ENCODE assay signal across 15 cellular contexts in the genomic region with DNA sequence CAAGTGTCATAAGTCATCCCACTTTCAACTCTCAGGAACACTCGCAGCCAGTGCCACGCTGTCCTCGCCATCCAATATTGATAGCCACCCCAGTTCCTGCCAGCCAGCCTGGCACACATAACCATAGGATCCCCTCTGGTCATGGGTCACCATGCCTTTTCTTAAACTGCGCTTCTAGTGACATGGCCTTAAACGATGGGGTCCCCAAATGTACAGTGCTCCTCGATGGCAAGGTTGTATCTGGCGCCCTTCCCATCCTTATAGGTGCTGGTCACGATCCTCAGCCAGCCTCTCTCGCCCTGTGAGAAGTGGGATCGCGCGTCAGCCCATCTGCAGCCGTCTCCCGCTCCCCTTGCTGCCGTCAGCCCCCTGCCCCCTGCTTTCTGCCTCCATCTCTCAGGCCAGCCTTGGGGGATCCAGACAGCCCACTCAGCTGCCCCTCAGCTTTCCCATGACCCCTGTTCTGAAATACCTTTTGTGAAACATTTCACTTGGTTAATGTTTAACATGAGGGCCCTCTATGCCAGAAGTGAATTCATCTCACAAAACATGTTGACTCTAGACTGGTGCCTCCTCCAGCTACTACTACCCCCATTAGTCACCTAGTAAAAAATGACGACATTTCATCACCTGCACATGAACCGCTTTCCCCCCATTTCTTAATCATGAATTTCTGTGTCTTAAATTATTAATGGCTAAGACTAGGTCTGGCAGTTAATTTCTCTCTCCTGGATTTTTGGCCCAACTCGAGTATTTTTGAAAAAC. TPM values are rescaled to one million over a fixed set of nuclear protein-coding genes. Genes with fewer than 3 reads are reported as not detected.
A peak's percentile ranks its signal among the peaks of the same experiment; 100 is the strongest.
DNase-seq lines count a peak whose midpoint lies in the region; ATAC-seq, FAIRE-seq and TF ChIP-seq lines count a peak whose summit lies in the region.
"Had no signal": no experiment of that assay in that cellular context is flagged by ENCODE, and none has a peak within 500 bp of the region (broad histone marks: within the 10 kb centered on the region; RNA-seq: fewer than 3 reads in every experiment).

No MANE protein-coding gene starts in this region.

- H3K79me2 ChIP-seq in smooth muscle cell (ENCODE audit: low read depth) = no peaks in the 10 kb centered on the region

- no peak for DNase-seq in activated naive CD4-positive, alpha-beta T cell treated with anti-CD3 and anti-CD28 coated beads, Interleukin-2, amount 50 U/mL, for 72 hours (ENCODE audit: low spot score in 2 of 2)
- no peak for DNase-seq in activated naive CD4-positive, alpha-beta T cell (lab: John Stamatoyannopoulos, UW)
- no peak for DNase-seq in T-helper 17 cell
- no peak for DNase-seq in kidney
- DNase-seq in stimulated activated effector memory CD8-positive, alpha-beta T cell treated with anti-CD3 and anti-CD28 coated beads, Interleukin-12 subunit alpha, Interleukin-12 subunit beta, amount 100 ng/mL, for 72 hours (ENCODE audit: low spot score in 2 of 2) = no peak
- no peak for DNase-seq in smooth muscle cell (lab: John Stamatoyannopoulos, UW; ENCODE audit: unreplicated experiment)
- DNase-seq in NCI-H1417 (lab: John Stamatoyannopoulos, UW) = no peak
- DNase-seq: cortex of kidney, NCI-H1105, NCI-H524 treated with DMSO at 0.1 percent for 48 hours, SIG-M5, sigmoid colon had no signal

- H3F3A ChIP-seq in smooth muscle cell (ENCODE audit: low read depth) = peaks cover 19% of the 10 kb centered on the region

- peak overlapping the region; percentile 36 to 40 for H3K27ac Mint-ChIP-seq in activated naive CD4-positive, alpha-beta T cell treated with anti-CD3 and anti-CD28 coated beads, Interleukin-2, amount 50 U/mL, for 72 hours
- peak overlapping the region; percentile 84 for H3K27ac Mint-ChIP-seq in T-helper 17 cell
- peak overlapping the region; percentile 30 for H3K27ac Mint-ChIP-seq in stimulated activated effector memory CD8-positive, alpha-beta T cell treated with anti-CD3 and anti-CD28 coated beads, Interleukin-12 subunit alpha, Interleukin-12 subunit beta, amount 100 ng/mL, for 72 hours
- H3K27ac Mint-ChIP-seq: activated naive CD8-positive, alpha-beta T cell had no signal

- no peaks in the 10 kb centered on the region for H3K27me3 Mint-ChIP-seq in T-helper 17 cell
- H3K27me3 Mint-ChIP-seq: activated naive CD8-positive, alpha-beta T cell had no signal

- peaks cover 2% of the 10 kb centered on the region for H3K4me1 Mint-ChIP-seq in T-helper 17 cell
- peaks cover 8% of the 10 kb centered on the region for H3K4me1 Mint-ChIP-seq in stimulated activated effector memory CD8-positive, alpha-beta T cell treated with anti-CD3 and anti-CD28 coated beads, Interleukin-12 subunit alpha, Interleukin-12 subunit beta, amount 100 ng/mL, for 72 hours

- H3K36me3 ChIP-seq in kidney (ENCODE audit: control insufficient read depth in 1 of 2, insufficient read depth in 2 of 2, low read length in 2 of 2) = peaks cover 42 to 60% of the 10 kb centered on the region in 2 donors
- H3K36me3 ChIP-seq in smooth muscle cell (ENCODE audit: low read depth) = peaks cover 17% of the 10 kb centered on the region

- intact Hi-C loops in kidney (cut with DNase I) = no loop called here

- no peaks in the 10 kb centered on the region for H3K9me3 Mint-ChIP-seq in activated naive CD4-positive, alpha-beta T cell treated with anti-CD3 and anti-CD28 coated beads, Interleukin-2, amount 50 U/mL, for 72 hours
- no peaks in the 10 kb centered on the region for H3K9me3 Mint-ChIP-seq in stimulated activated effector memory CD8-positive, alpha-beta T cell treated with anti-CD3 and anti-CD28 coated beads, Interleukin-12 subunit alpha, Interleukin-12 subunit beta, amount 100 ng/mL, for 72 hours

- WGBS in smooth muscle cell (ENCODE audit: low lambda C conversion rate) = 97% methylated on average over 18 of the region's 18 CpGs

- H3K9ac ChIP-seq in kidney (ENCODE audit: low read length in 2 of 2) = no peak overlapping the region
- H3K9ac ChIP-seq in smooth muscle cell (ENCODE audit: low read depth) = no peak overlapping the region

- H3K4me3 ChIP-seq in kidney (ENCODE audit: low read length in 2 of 2) (no peak overlapping the region), smooth muscle cell (no peak overlapping the region)
- H3K4me3 ChIP-seq: sigmoid colon had no signal

- H3K9me3 ChIP-seq in T-helper 17 cell (ENCODE audit: control insufficient read depth, low read length, poor library complexity, severe bottlenecking) (no peaks in the 10 kb centered on the region), kidney (ENCODE audit: control insufficient read depth in 1 of 2, low read length in 2 of 2) (no peaks in the 10 kb centered on the region), smooth muscle cell (replicated peaks; ENCODE audit: low read depth) (no peaks in the 10 kb centered on the region)
- H3K9me3 ChIP-seq: sigmoid colon had no signal

- peak in 1 of 2 donors; percentile 20 for ATAC-seq in activated naive CD4-positive, alpha-beta T cell treated with anti-CD3 and anti-CD28 coated beads, Interleukin-2, amount 50 U/mL, for 72 hours
- ATAC-seq in T-helper 17 cell = no peak
- ATAC-seq in stimulated activated effector memory CD8-positive, alpha-beta T cell treated with anti-CD3 and anti-CD28 coated beads, Interleukin-12 subunit alpha, Interleukin-12 subunit beta, amount 100 ng/mL, for 72 hours = no peak
- ATAC-seq in GM18870 (IDR thresholded peaks at IDR 0.05; ENCODE audit: unreplicated experiment) = no peak

- no peak for FAIRE-seq in kidney (lab: Jason Lieb, UNC)

- H3K27ac ChIP-seq in kidney (ENCODE audit: low read depth in 2 of 2, low read length in 2 of 2) (peak overlapping the region; percentile 72 to 85), smooth muscle cell (ENCODE audit: low read depth) (no peak overlapping the region)
- H3K27ac ChIP-seq: sigmoid colon had no signal

- H3K4me3 Mint-ChIP-seq in T-helper 17 cell = no peak overlapping the region
- no peak overlapping the region for H3K4me3 Mint-ChIP-seq in stimulated activated effector memory CD8-positive, alpha-beta T cell treated with anti-CD3 and anti-CD28 coated beads, Interleukin-12 subunit alpha, Interleukin-12 subunit beta, amount 100 ng/mL, for 72 hours
- H3K4me3 Mint-ChIP-seq: activated naive CD8-positive, alpha-beta T cell had no signal

- H3K4me2 ChIP-seq in smooth muscle cell = no peak overlapping the region

- H4K20me1 ChIP-seq in smooth muscle cell (ENCODE audit: low read depth) = no peaks in the 10 kb centered on the region

- no peak for TF ChIP-seq CTCF in kidney (IDR thresholded peaks at IDR 0.05; ENCODE audit: borderline replicate concordance, extremely low read depth, insufficient read depth)
- no peak for TF ChIP-seq CTCF in smooth muscle cell (IDR thresholded peaks at IDR 0.05; ENCODE audit: borderline replicate concordance, insufficient read depth, poor library complexity, severe bottlenecking)

- no peaks in the 10 kb centered on the region for H3K27me3 ChIP-seq in smooth muscle cell (ENCODE audit: low read depth)
- H3K27me3 ChIP-seq: sigmoid colon had no signal

- H3K4me1 ChIP-seq in kidney (ENCODE audit: control insufficient read depth in 1 of 2, insufficient read depth in 1 of 2, low read depth in 1 of 2, low read length in 2 of 2) (peaks cover 10 to 11% of the 10 kb centered on the region in 2 donors), smooth muscle cell (ENCODE audit: low read depth) (no peaks in the 10 kb centered on the region)
- H3K4me1 ChIP-seq: sigmoid colon had no signal

- no peak overlapping the region for H2AFZ ChIP-seq in smooth muscle cell (ENCODE audit: low read depth)

- H3K36me3 Mint-ChIP-seq in activated naive CD4-positive, alpha-beta T cell treated with anti-CD3 and anti-CD28 coated beads, Interleukin-2, amount 50 U/mL, for 72 hours = peaks cover 7 to 26% of the 10 kb centered on the region in 2 donors
- H3K36me3 Mint-ChIP-seq in T-helper 17 cell (ENCODE audit: low read depth) = peaks cover 9% of the 10 kb centered on the region
- H3K36me3 Mint-ChIP-seq in stimulated activated effector memory CD8-positive, alpha-beta T cell treated with anti-CD3 and anti-CD28 coated beads, Interleukin-12 subunit alpha, Interleukin-12 subunit beta, amount 100 ng/mL, for 72 hours = peaks cover 98% of the 10 kb centered on the region

RNA-seq across cellular contexts. Expression of gene CTSZ, which starts 11.4 kb away (rescaled TPM):
- total RNA-seq in activated naive CD4-positive, alpha-beta T cell treated with anti-CD3 and anti-CD28 coated beads, Interleukin-2, amount 50 U/mL, for 72 hours = 10 to 100 TPM; 36.3 to 37.1 TPM
- total RNA-seq in T-helper 17 cell = 10 to 100 TPM; 27.4 to 30.1 TPM
- total RNA-seq in kidney = 200 TPM
- polyA plus RNA-seq in kidney (ENCODE audit: insufficient read depth, low read depth, low replicate concordance) = 234 TPM
- 151 and 171 TPM in 2 replicates for total RNA-seq in smooth muscle cell
- 9.4 and 12.7 TPM in 2 replicates for polyA plus RNA-seq in smooth muscle cell
- total RNA-seq: G401 had no signal

RNA-seq across cellular contexts. Expression of gene NELFCD, which starts 14.6 kb away (rescaled TPM):
- 100 to 1,000 TPM; 123 to 159 TPM for total RNA-seq in activated naive CD4-positive, alpha-beta T cell treated with anti-CD3 and anti-CD28 coated beads, Interleukin-2, amount 50 U/mL, for 72 hours
- total RNA-seq in T-helper 17 cell (10 to 100 TPM; 71.0 to 82.3 TPM), kidney (50.2 TPM), smooth muscle cell (25.4 and 27.6 TPM in 2 replicates)
- polyA plus RNA-seq in kidney (ENCODE audit: insufficient read depth, low read depth, low replicate concordance) (63.4 TPM), smooth muscle cell (40.3 and 44.9 TPM in 2 replicates)

RNA-seq across cellular contexts. Expression of gene TUBB1, which starts 23.6 kb away (rescaled TPM):
- total RNA-seq in activated naive CD4-positive, alpha-beta T cell treated with anti-CD3 and anti-CD28 coated beads, Interleukin-2, amount 50 U/mL, for 72 hours = under 1 TPM in 1 of 2 donors, not detected in 1; 0.09 TPM
- total RNA-seq in T-helper 17 cell = 100 to 1,000 TPM in 1 of 2 donors, 10 to 100 TPM in 1; 14.0 to 483 TPM
- total RNA-seq in kidney = not detected
- 0.17 TPM for polyA plus RNA-seq in kidney (ENCODE audit: insufficient read depth, low read depth, low replicate concordance)
- total RNA-seq in smooth muscle cell = 0.40 and 0.67 TPM in 2 replicates
- not detected in 2 replicates for polyA plus RNA-seq in smooth muscle cell
- total RNA-seq: G401 had no signal

RNA-seq across cellular contexts. Expression of gene ATP5F1E, which starts 36.5 kb away (rescaled TPM):
- 10 to 100 TPM; 63.2 to 76.7 TPM for total RNA-seq in activated naive CD4-positive, alpha-beta T cell treated with anti-CD3 and anti-CD28 coated beads, Interleukin-2, amount 50 U/mL, for 72 hours
- 10 to 100 TPM; 57.8 to 84.0 TPM for total RNA-seq in T-helper 17 cell
- 67.7 TPM for total RNA-seq in kidney
- 251 TPM for polyA plus RNA-seq in kidney (ENCODE audit: insufficient read depth, low read depth, low replicate concordance)
- 48.1 and 48.6 TPM in 2 replicates for total RNA-seq in smooth muscle cell
- 265 and 280 TPM in 2 replicates for polyA plus RNA-seq in smooth muscle cell

RNA-seq across cellular contexts. Expression of gene PRELID3B, which starts 46.9 kb away (rescaled TPM):
- 100 to 1,000 TPM; 118 to 170 TPM for total RNA-seq in activated naive CD4-positive, alpha-beta T cell treated with anti-CD3 and anti-CD28 coated beads, Interleukin-2, amount 50 U/mL, for 72 hours
- total RNA-seq in T-helper 17 cell (10 to 100 TPM; 53.8 to 72.6 TPM), kidney (38.5 TPM), smooth muscle cell (39.1 and 44.9 TPM in 2 replicates)
- polyA plus RNA-seq in kidney (ENCODE audit: insufficient read depth, low read depth, low replicate concordance) (26.4 TPM), smooth muscle cell (20.9 and 25.8 TPM in 2 replicates)

Comparison
In these comparisons a context has a peak if more than half of its experiments do, and no peak if none do; other contexts are left out.
1. H3K27ac Mint-ChIP-seq: peak in every context shown above with its lines; median percentile 84 in T-helper 17 cell; 38 in activated naive CD4-positive, alpha-beta T cell treated with anti-CD3 and anti-CD28 coated beads, Interleukin-2, amount 50 U/mL, for 72 hours; 30 in stimulated activated effector memory CD8-positive, alpha-beta T cell treated with anti-CD3 and anti-CD28 coated beads, Interleukin-12 subunit alpha, Interleukin-12 subunit beta, amount 100 ng/mL, for 72 hours.